In the genomic region with DNA sequence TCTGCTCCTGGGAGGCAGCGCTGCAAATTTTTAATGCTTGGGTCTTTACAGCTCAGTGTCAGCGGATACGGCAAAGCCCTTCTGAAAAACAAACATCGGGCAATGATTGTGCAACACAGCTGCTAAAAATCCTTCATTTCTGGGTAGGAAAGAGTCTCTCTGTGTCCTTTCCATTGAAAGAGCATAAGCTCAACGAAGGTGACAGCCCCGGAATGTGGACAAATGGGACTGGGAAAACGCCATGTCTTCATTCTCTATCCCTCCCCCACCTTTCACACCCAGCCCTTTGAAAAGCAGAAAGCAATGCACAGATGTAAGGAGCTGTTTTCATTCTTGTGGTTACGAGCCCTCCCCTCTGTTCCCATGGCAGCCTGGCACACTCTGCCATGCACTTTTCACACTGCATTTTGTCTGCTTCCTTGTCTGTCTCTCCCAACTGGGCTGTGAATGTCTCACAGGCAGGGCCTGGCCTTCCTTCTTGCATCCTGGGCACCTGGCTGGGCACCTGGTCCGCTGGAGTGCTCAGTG, we compare ENCODE assay signal across 8 cellular contexts. TPM values are rescaled to one million over a fixed set of nuclear protein-coding genes. Genes with fewer than 3 reads are reported as not detected.
DNase-seq lines count a peak whose midpoint lies in the region; ATAC-seq lines count a peak whose summit lies in the region.

No MANE protein-coding gene starts in this region.

- CTCF ChIA-PET in activated CD4-positive, alpha-beta memory T cell treated with anti-CD3 and anti-CD28 coated beads, Interleukin-2, amount 10 ng/mL, durations not matched to agents 7 days and 5 days (lab: Charles Lee), result interaction anchor here (1.0 kb wide), 1 partner anchor 8 kb away, joined by 3 read pairs; no protein-coding TSS in a partner anchor

- H4K91ac ChIP-seq in mesenchymal stem cell (ENCODE audit: low read length), result no peak overlapping the region

- peaks cover 19% of the 10 kb centered on the region for H3K4me1 ChIP-seq in mesenchymal stem cell (ENCODE audit: control insufficient read depth, insufficient read depth, low read depth, low read length)

- POLR2A ChIA-PET in activated CD4-positive, alpha-beta memory T cell treated with anti-CD3 and anti-CD28 coated beads, Interleukin-2, amount 10 ng/mL, durations not matched to agents 7 days and 5 days (lab: Charles Lee), result no interaction called here

- peaks cover 9% of the 10 kb centered on the region for H3K27me3 Mint-ChIP-seq in activated CD4-positive, alpha-beta memory T cell treated with anti-CD3 and anti-CD28 coated beads, Interleukin-2, amount 10 ng/mL, durations not matched to agents 7 days and 5 days

- no peak overlapping the region for H2BK5ac ChIP-seq in mesenchymal stem cell (ENCODE audit: low read depth, low read length, poor library complexity, severe bottlenecking)

- H3K9me3 Mint-ChIP-seq in activated CD4-positive, alpha-beta memory T cell treated with anti-CD3 and anti-CD28 coated beads, Interleukin-2, amount 10 ng/mL, durations not matched to agents 7 days and 5 days, result peaks cover 5% of the 10 kb centered on the region

- no peak overlapping the region for H3K4me3 Mint-ChIP-seq in activated CD4-positive, alpha-beta memory T cell treated with anti-CD3 and anti-CD28 coated beads, Interleukin-2, amount 10 ng/mL, durations not matched to agents 7 days and 5 days

- H3K9ac ChIP-seq in mesenchymal stem cell (ENCODE audit: low read length), result no peak overlapping the region

- no peak overlapping the region for H2BK120ac ChIP-seq in mesenchymal stem cell (ENCODE audit: low read depth, low read length)

- DNase-seq in COLO668 (lab: John Stamatoyannopoulos, UW; ENCODE audit: unreplicated experiment) (peak; percentile 47), MV-4-11 (lab: John Stamatoyannopoulos, UW) (peak; percentile 49), amniotic epithelial cell (ENCODE audit: low read depth) (peak; percentile 82), mesenchymal stem cell (peak; percentile 64), Kasumi-1 (lab: John Stamatoyannopoulos, UW) (no peak), hepatic stellate cell (ENCODE audit: low spot score) (no peak)
- DNase-seq in activated CD4-positive, alpha-beta memory T cell treated with anti-CD3 and anti-CD28 coated beads, Interleukin-2, amount 10 ng/mL, durations not matched to agents 7 days and 5 days, result no peak

- no peak overlapping the region for H2BK15ac ChIP-seq in mesenchymal stem cell (ENCODE audit: low read depth, poor library complexity, severe bottlenecking)

- no peak overlapping the region for H3K4ac ChIP-seq in mesenchymal stem cell (ENCODE audit: low read depth in 1 of 2, low read length in 2 of 2)

- H3K9me3 ChIP-seq in mesenchymal stem cell (ENCODE audit: control insufficient read depth, low read length), result no peaks in the 10 kb centered on the region

- no peaks in the 10 kb centered on the region for H3K79me1 ChIP-seq in mesenchymal stem cell (replicated peaks; ENCODE audit: low read length, poor library complexity, severe bottlenecking)

- H3K23ac ChIP-seq in mesenchymal stem cell (ENCODE audit: low read length in 2 of 2), result no peak overlapping the region

- peak overlapping the region in 1 of 2 experiments; percentile 54 for H3K18ac ChIP-seq in mesenchymal stem cell (ENCODE audit: low read depth in 1 of 2, low read length in 2 of 2)

- no peak overlapping the region for H4K8ac ChIP-seq in mesenchymal stem cell (ENCODE audit: low read length)

- no peak overlapping the region for H2AFZ ChIP-seq in mesenchymal stem cell (ENCODE audit: low read depth, low read length)

- peaks cover 2% of the 10 kb centered on the region for H3K4me1 Mint-ChIP-seq in activated CD4-positive, alpha-beta memory T cell treated with anti-CD3 and anti-CD28 coated beads, Interleukin-2, amount 10 ng/mL, durations not matched to agents 7 days and 5 days

- H3K36me3 ChIP-seq in mesenchymal stem cell (ENCODE audit: control insufficient read depth in 1 of 2, insufficient read depth in 2 of 2, low read depth in 1 of 2, low read length in 2 of 2), result no peaks in the 10 kb centered on the region

- 56% methylated on average over 9 of the region's 9 CpGs for WGBS in mesenchymal stem cell

- no peak for ATAC-seq in GM21526 (IDR thresholded peaks at IDR 0.05; ENCODE audit: low FRiP score, unreplicated experiment)

- no peak overlapping the region for H3K27ac Mint-ChIP-seq in activated CD4-positive, alpha-beta memory T cell treated with anti-CD3 and anti-CD28 coated beads, Interleukin-2, amount 10 ng/mL, durations not matched to agents 7 days and 5 days

- peak overlapping the region in 1 of 2 experiments; percentile 62 for H3K14ac ChIP-seq in mesenchymal stem cell (ENCODE audit: low read length in 2 of 2)

- H3K36me3 Mint-ChIP-seq in activated CD4-positive, alpha-beta memory T cell treated with anti-CD3 and anti-CD28 coated beads, Interleukin-2, amount 10 ng/mL, durations not matched to agents 7 days and 5 days (ENCODE audit: low read depth), result no peaks in the 10 kb centered on the region

- H3K4me2 ChIP-seq in mesenchymal stem cell (ENCODE audit: low read length, poor library complexity, severe bottlenecking), result peak overlapping the region; percentile 30

- H2BK12ac ChIP-seq in mesenchymal stem cell (ENCODE audit: low read length in 2 of 2), result no peak overlapping the region

- no peak overlapping the region for H3K4me3 ChIP-seq in mesenchymal stem cell (ENCODE audit: insufficient read depth in 1 of 2, low read depth in 1 of 2, low read length in 2 of 2)

- no peak overlapping the region for H2AK5ac ChIP-seq in mesenchymal stem cell (ENCODE audit: low read length, severe bottlenecking)

- H3K27ac ChIP-seq in mesenchymal stem cell (ENCODE audit: low read length, poor library complexity, severe bottlenecking), result peak overlapping the region; percentile 28

- H3K27me3 ChIP-seq in mesenchymal stem cell (ENCODE audit: control insufficient read depth in 1 of 2, insufficient read depth in 1 of 2, low read length in 2 of 2), result peaks cover 0 to 48% of the 10 kb centered on the region in 2 experiments

RNA-seq across cellular contexts. Expression of gene TMEM177, which starts 16.1 kb away (rescaled TPM):
- 4.8 TPM for polyA plus RNA-seq in mesenchymal stem cell (2013, experiment 1 of 2)
- 4.5 TPM for polyA plus RNA-seq in mesenchymal stem cell (2013, experiment 2 of 2)
- total RNA-seq in activated CD4-positive, alpha-beta memory T cell treated with anti-CD3 and anti-CD28 coated beads, Interleukin-2, amount 10 ng/mL, durations not matched to agents 7 days and 5 days, result 1 to 10 TPM; 8.3 to 8.5 TPM

Comparison
In these comparisons a context has a peak if more than half of its experiments do, and no peak if none do; other contexts are left out.
1. DNase-seq: peak in COLO668 (single experiment), MV-4-11 (single experiment), amniotic epithelial cell (single experiment) and mesenchymal stem cell (single experiment); none in Kasumi-1 (0 of 2), activated CD4-positive, alpha-beta memory T cell treated with anti-CD3 and anti-CD28 coated beads, Interleukin-2, amount 10 ng/mL, durations not matched to agents 7 days and 5 days (single experiment) and hepatic stellate cell (single experiment).